ENCODE assay signal across 8 cellular contexts in the genomic region with DNA sequence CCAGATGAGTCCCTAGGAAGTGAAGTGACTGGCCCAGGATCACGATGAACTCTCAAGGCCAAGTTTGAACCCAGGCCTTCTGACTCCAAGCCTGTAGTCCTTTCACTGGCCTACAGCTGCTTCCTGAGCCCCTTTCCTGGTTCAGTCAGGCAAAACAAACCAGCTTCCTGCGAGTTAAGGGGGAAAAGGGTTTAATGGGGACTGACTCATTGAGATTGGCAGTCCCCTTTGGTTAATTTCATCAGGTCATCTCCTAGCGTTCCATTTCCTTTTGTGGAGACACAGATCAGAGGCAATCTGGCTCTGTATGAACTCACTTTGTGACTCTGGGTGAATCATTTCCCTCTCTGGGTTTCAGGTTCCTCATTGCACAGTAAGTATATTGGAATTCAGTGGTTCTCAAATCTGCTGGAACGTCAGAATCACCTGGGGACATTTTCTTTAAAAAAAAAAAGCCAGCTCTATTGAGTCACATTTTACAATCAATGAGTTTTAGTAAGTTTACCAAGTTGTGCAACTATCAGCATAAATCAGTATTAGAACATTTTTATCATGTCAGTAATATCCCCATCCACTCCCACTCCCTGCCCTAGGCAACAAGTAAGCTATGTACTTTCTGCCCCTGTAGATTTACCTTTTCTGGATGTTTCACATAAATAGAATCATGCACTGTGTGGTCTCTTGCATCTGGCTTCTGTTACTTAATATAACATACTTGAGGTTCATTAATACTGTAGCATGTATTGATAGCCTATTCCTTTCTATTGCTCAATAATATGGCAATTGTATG.
DNase-seq lines count a peak whose midpoint lies in the region; ATAC-seq, FAIRE-seq and TF ChIP-seq lines count a peak whose summit lies in the region.

No MANE protein-coding gene starts in this region.

- H3K4me3 ChIP-seq in heart right ventricle = no peak overlapping the region
- H3K4me3 ChIP-seq in vagina = no peak overlapping the region

- intact Hi-C loops in heart right ventricle (cut with DNase I) (no loop called here), Right ventricle myocardium inferior (cut with DNase I) (no loop called here), vagina (cut with DNase I) (loop anchor here (2.0 kb wide), 1 partner anchor 39 kb away; no protein-coding TSS in a partner anchor)

- peaks cover 17% of the 10 kb centered on the region for H3K4me1 Mint-ChIP-seq in activated T-helper 17 cell treated with anti-CD3 and anti-CD28 coated beads, Interleukin-2, amount 50 U/mL, for 72 hours

- H3K4me3 Mint-ChIP-seq in activated T-helper 17 cell treated with anti-CD3 and anti-CD28 coated beads, Interleukin-2, amount 50 U/mL, for 72 hours = no peak overlapping the region

- TF ChIP-seq CTCF in heart right ventricle (IDR thresholded peaks at IDR 0.05) = no peak
- TF ChIP-seq CTCF in vagina (IDR thresholded peaks at IDR 0.05) = no peak

- peak overlapping the region; percentile 7 for H3K27ac Mint-ChIP-seq in activated T-helper 17 cell treated with anti-CD3 and anti-CD28 coated beads, Interleukin-2, amount 50 U/mL, for 72 hours

- no peak for FAIRE-seq in GM12891 (lab: Jason Lieb, UNC)

- H3K27me3 ChIP-seq in heart right ventricle (no peaks in the 10 kb centered on the region), vagina (no peaks in the 10 kb centered on the region)

- peak overlapping the region in 4 of 10 donors; percentile 5 to 54 (median 25) for H3K27ac ChIP-seq in heart right ventricle
- peak overlapping the region; percentile 51 for H3K27ac ChIP-seq in vagina

- H3K27me3 Mint-ChIP-seq in activated T-helper 17 cell treated with anti-CD3 and anti-CD28 coated beads, Interleukin-2, amount 50 U/mL, for 72 hours = no peaks in the 10 kb centered on the region

- H3K36me3 ChIP-seq in heart right ventricle (no peaks in the 10 kb centered on the region), vagina (no peaks in the 10 kb centered on the region)

- peaks cover 0 to 43% (median 31%) of the 10 kb centered on the region in 9 donors for H3K4me1 ChIP-seq in heart right ventricle
- peaks cover 24% of the 10 kb centered on the region for H3K4me1 ChIP-seq in vagina

- TF ChIP-seq POLR2A in vagina (IDR thresholded peaks at IDR 0.05) (no peak), GM12891 (IDR thresholded peaks at IDR 0.05; ENCODE audit: low read depth, low read length) (no peak)

- no peak for DNase-seq in heart right ventricle
- no peak for DNase-seq in Right ventricle myocardium inferior (ENCODE audit: missing footprints)
- DNase-seq in kidney glomerular epithelial cell (lab: John Stamatoyannopoulos, UW) = peak; percentile 97
- no peak for DNase-seq in vagina (ENCODE audit: extremely low spot score in 2 of 2)
- DNase-seq in germinal center (ENCODE audit: low spot score) = no peak
- no peak for DNase-seq in COLO668 (lab: John Stamatoyannopoulos, UW; ENCODE audit: unreplicated experiment)
- DNase-seq in GM12891 (ENCODE audit: insufficient read length, low spot score) = no peak

- ATAC-seq in heart right ventricle (peak in 7 of 8 donors; percentile 34 to 91 (median 54)), Right ventricle myocardium inferior (no peak)
- peak; percentile 93 for ATAC-seq in activated T-helper 17 cell treated with anti-CD3 and anti-CD28 coated beads, Interleukin-2, amount 50 U/mL, for 72 hours (replicated peaks)

- no peaks in the 10 kb centered on the region for H3K36me3 Mint-ChIP-seq in activated T-helper 17 cell treated with anti-CD3 and anti-CD28 coated beads, Interleukin-2, amount 50 U/mL, for 72 hours (ENCODE audit: low read depth)

- no peaks in the 10 kb centered on the region for H3K9me3 Mint-ChIP-seq in activated T-helper 17 cell treated with anti-CD3 and anti-CD28 coated beads, Interleukin-2, amount 50 U/mL, for 72 hours

- H3K9me3 ChIP-seq in heart right ventricle = peaks cover 0 to 11% (median 0%) of the 10 kb centered on the region in 11 donors
- no peaks in the 10 kb centered on the region for H3K9me3 ChIP-seq in vagina

- WGBS in heart right ventricle, 2 donors = 49 to 53% methylated on average over 4 of the region's 4 CpGs

TF ChIP-seq in GM12891, 5 proteins besides CTCF, POLR2A, EP300 and RAD21:
- TF ChIP-seq SPI1 (IDR thresholded peaks at IDR 0.05; ENCODE audit: low read depth, low read length) = no peak
- TF ChIP-seq POLR2AphosphoS5 (IDR thresholded peaks at IDR 0.05; ENCODE audit: low read depth, low read length) = no peak
- no peak for TF ChIP-seq POU2F2 (IDR thresholded peaks at IDR 0.05; ENCODE audit: low read depth, low read length)
